ENCODE assay signal across 1 cellular context in genomic region chr11:124759268-124760204, GRCh38.
A peak's percentile ranks its signal among the peaks of the same experiment; 100 is the strongest.
TF ChIP-seq lines count a peak whose summit lies in the region.

No MANE protein-coding gene starts in this region.

TF ChIP-seq in HepG2, 621 proteins besides CTCF, POLR2A, EP300 and RAD21 (continued from another document and continues in another):
- TF ChIP-seq YY1 (IDR thresholded peaks at IDR 0.05; ENCODE audit: insufficient read depth, insufficient replicate concordance, low read depth, low read length) (no peak), ZNF280D (CRISPR knock-in tag; IDR thresholded peaks at IDR 0.05) (0 out of 2 replicates have a peak, but pooled peaks have one; percentile 55), ZNF777 (CRISPR knock-in tag; IDR thresholded peaks at IDR 0.05) (peak; percentile 69; the same call in 1 of the 2 replicates), NKX3-1 (CRISPR knock-in tag; IDR thresholded peaks at IDR 0.05) (peak; percentile 86; the same call in 1 of the 2 replicates), ZNF142 (CRISPR knock-in tag; IDR thresholded peaks at IDR 0.05) (0 out of 2 replicates have a peak, but pooled peaks have one; percentile 40), ZNF879 (CRISPR knock-in tag; IDR thresholded peaks at IDR 0.05) (peak; percentile 89), CAMTA2 (CRISPR knock-in tag; IDR thresholded peaks at IDR 0.05; ENCODE audit: borderline replicate concordance) (0 out of 2 replicates have a peak, but pooled peaks have one; percentile 58), EED (CRISPR knock-in tag; IDR thresholded peaks at IDR 0.05) (no peak), GMEB2 (CRISPR knock-in tag; IDR thresholded peaks at IDR 0.05; ENCODE audit: low read depth) (no peak), LRRFIP1 (CRISPR knock-in tag; conservative IDR thresholded peaks at IDR 0.05) (no peak), ZNF563 (CRISPR knock-in tag; IDR thresholded peaks at IDR 0.05) (peak; percentile 69; the same call in 1 of the 2 replicates), ZNF414 (CRISPR knock-in tag; IDR thresholded peaks at IDR 0.05) (no peak), ZNF776 (CRISPR knock-in tag; IDR thresholded peaks at IDR 0.05) (peak; percentile 80; the same call in 1 of the 2 replicates), ZMAT3 (CRISPR knock-in tag; conservative IDR thresholded peaks at IDR 0.05) (peak; percentile 89), ZNF792 (CRISPR knock-in tag; IDR thresholded peaks at IDR 0.05) (no peak), ZNF589 (CRISPR knock-in tag; conservative IDR thresholded peaks at IDR 0.05) (no peak; the same call in 1 of the 2 replicates), HOXA3 (CRISPR knock-in tag; IDR thresholded peaks at IDR 0.05) (peak; percentile 50; the same call in 1 of the 2 replicates), ZNF687 (CRISPR knock-in tag; IDR thresholded peaks at IDR 0.05) (peak; percentile 98), ZHX2 (IDR thresholded peaks at IDR 0.05; ENCODE audit: low read depth) (no peak), ZHX2 (CRISPR knock-in tag; IDR thresholded peaks at IDR 0.05; ENCODE audit: borderline replicate concordance) (peak; percentile 38; the same call in 1 of the 2 replicates), MAX (IDR thresholded peaks at IDR 0.05) (peak; percentile 84)
